In the genomic region with DNA sequence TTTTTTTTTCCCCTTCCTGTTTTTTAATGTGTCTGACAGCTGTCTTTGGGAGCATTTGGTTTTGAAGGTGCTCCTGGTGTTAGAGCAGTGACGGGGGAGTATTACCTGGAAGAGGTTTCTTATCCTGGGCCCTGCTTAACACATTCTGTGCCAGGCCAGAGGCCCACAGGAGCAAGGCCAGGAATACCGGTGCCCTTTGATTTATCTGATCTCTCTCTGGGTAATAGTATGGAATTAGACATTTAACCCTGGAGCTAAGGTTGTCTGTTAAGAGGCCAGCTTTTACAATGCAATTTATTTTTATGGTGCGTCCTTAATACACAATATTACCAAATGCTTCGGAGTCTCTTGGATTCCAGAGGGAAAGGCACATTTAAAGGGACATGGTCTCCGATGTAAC, we compare ENCODE assay signal across 16 cellular contexts.
"Had no signal": no experiment of that assay in that cellular context is flagged by ENCODE, and none has a peak within 500 bp of the region (broad histone marks: within the 10 kb centered on the region; RNA-seq: fewer than 3 reads in every experiment).

No MANE protein-coding gene starts in this region.

- H3K4me3 ChIP-seq: cardiac muscle cell, left lung had no signal

- H3K4me1 ChIP-seq: foreskin keratinocyte had no signal

- H3K27me3 Mint-ChIP-seq: activated B cell treated with CpG ODN at 0.5 μM for 24 hours; activated CD4-positive, alpha-beta memory T cell treated with anti-CD3 and anti-CD28 coated beads for 36 hours; activated CD8-positive, alpha-beta memory T cell treated with anti-CD3 and anti-CD28 coated beads, Interleukin-2, amount 10 ng/mL, durations not matched to agents 7 days and 5 days; activated naive CD8-positive, alpha-beta T cell; stimulated activated memory B cell treated with anti-CD40 and anti-IgM and Interleukin-4, amounts not matched to agents 10 μg/mL and 1 μg/mL and 100 μg/mL, for 72 hours had no signal

- H3K9me3 Mint-ChIP-seq: activated B cell treated with CpG ODN at 0.5 μM for 24 hours; activated CD4-positive, alpha-beta memory T cell treated with anti-CD3 and anti-CD28 coated beads for 36 hours; stimulated activated memory B cell treated with anti-CD40 and anti-IgM and Interleukin-4, amounts not matched to agents 10 μg/mL and 1 μg/mL and 100 μg/mL, for 72 hours had no signal

- FAIRE-seq: kidney, TTC549 had no signal

- H3K27me3 ChIP-seq: cardiac muscle cell, left lung had no signal

- H3K36me3 Mint-ChIP-seq: activated CD4-positive, alpha-beta memory T cell treated with anti-CD3 and anti-CD28 coated beads for 36 hours; activated CD8-positive, alpha-beta memory T cell treated with anti-CD3 and anti-CD28 coated beads, Interleukin-2, amount 10 ng/mL, durations not matched to agents 7 days and 5 days had no signal

- DNase-seq: activated B cell treated with CpG ODN at 0.5 μM for 24 hours; activated CD4-positive, alpha-beta memory T cell treated with anti-CD3 and anti-CD28 coated beads for 36 hours; activated CD4-positive, alpha-beta T cell treated with anti-CD3 and anti-CD28 coated beads for 4 hours; activated CD8-positive, alpha-beta memory T cell treated with anti-CD3 and anti-CD28 coated beads, Interleukin-2, amount 10 ng/mL, durations not matched to agents 7 days and 5 days; foreskin keratinocyte; head of caudate nucleus; kidney; left lung; mammary epithelial cell; nucleus accumbens; stimulated activated CD4-positive, alpha-beta T cell treated with anti-CD3 and anti-CD28 coated beads, Interleukin-4, amount 100 ng/mL, for 24 hours had no signal

- ATAC-seq: activated CD8-positive, alpha-beta memory T cell treated with anti-CD3 and anti-CD28 coated beads, Interleukin-2, amount 10 ng/mL, durations not matched to agents 7 days and 5 days; foreskin keratinocyte; left lung; sciatic nerve; stimulated activated memory B cell treated with anti-CD40 and anti-IgM and Interleukin-4, amounts not matched to agents 10 μg/mL and 1 μg/mL and 100 μg/mL, for 72 hours had no signal

- H3K27ac Mint-ChIP-seq: activated B cell treated with CpG ODN at 0.5 μM for 24 hours; activated CD4-positive, alpha-beta memory T cell treated with anti-CD3 and anti-CD28 coated beads for 36 hours; activated CD8-positive, alpha-beta memory T cell treated with anti-CD3 and anti-CD28 coated beads, Interleukin-2, amount 10 ng/mL, durations not matched to agents 7 days and 5 days; activated naive CD8-positive, alpha-beta T cell; stimulated activated memory B cell treated with anti-CD40 and anti-IgM and Interleukin-4, amounts not matched to agents 10 μg/mL and 1 μg/mL and 100 μg/mL, for 72 hours had no signal

- H3K36me3 ChIP-seq: cardiac muscle cell, left lung had no signal

- H3K4me3 Mint-ChIP-seq: activated B cell treated with CpG ODN at 0.5 μM for 24 hours; activated CD4-positive, alpha-beta memory T cell treated with anti-CD3 and anti-CD28 coated beads for 36 hours; activated CD8-positive, alpha-beta memory T cell treated with anti-CD3 and anti-CD28 coated beads, Interleukin-2, amount 10 ng/mL, durations not matched to agents 7 days and 5 days; activated naive CD8-positive, alpha-beta T cell; stimulated activated memory B cell treated with anti-CD40 and anti-IgM and Interleukin-4, amounts not matched to agents 10 μg/mL and 1 μg/mL and 100 μg/mL, for 72 hours had no signal

- H3K27ac ChIP-seq: foreskin keratinocyte, left lung had no signal

- H3K9me3 ChIP-seq: left lung had no signal
